ENCODE assay signal across 15 cellular contexts in the genomic region with DNA sequence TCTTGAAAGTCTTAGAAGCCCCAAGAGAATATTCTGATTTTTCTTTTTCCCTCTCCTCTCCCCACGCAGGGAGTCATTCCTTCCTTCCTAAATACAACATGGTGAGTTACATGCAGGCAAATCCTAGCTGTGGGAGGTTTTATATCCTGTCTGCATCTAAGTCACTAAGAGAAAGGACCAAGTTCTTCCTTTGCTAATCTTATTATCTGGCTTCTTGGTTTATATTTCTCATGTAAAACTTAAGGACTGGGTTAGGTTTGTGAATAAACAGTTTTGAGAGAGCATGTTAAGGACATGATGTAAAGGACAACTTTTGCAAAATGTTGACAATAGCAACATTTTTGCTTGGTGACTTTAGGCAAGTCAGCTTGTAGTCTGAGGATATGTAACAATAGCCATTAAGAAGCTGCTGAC. TPM values are rescaled to one million over a fixed set of nuclear protein-coding genes. Genes with fewer than 3 reads are reported as not detected.
DNase-seq lines count a peak whose midpoint lies in the region; ATAC-seq and TF ChIP-seq lines count a peak whose summit lies in the region.
"Had no signal": no experiment of that assay in that cellular context is flagged by ENCODE, and none has a peak within 500 bp of the region (broad histone marks: within the 10 kb centered on the region; RNA-seq: fewer than 3 reads in every experiment).

No MANE protein-coding gene starts in this region.

- TF ChIP-seq EP300 in tibial nerve (IDR thresholded peaks at IDR 0.05) = no peak

- DNase-seq in heart left ventricle (no peak), cardiac septum (ENCODE audit: low spot score) (no peak), mammary epithelial cell (peak; percentile 17), memory B cell (ENCODE audit: low spot score in 2 of 2) (no peak), tibial nerve (ENCODE audit: low spot score in 2 of 2) (no peak), OCI-M1 (lab: John Stamatoyannopoulos, UW) (no peak), AG08395 (ENCODE audit: low spot score) (no peak)
- DNase-seq: activated effector memory CD4-positive, alpha-beta T cell treated with anti-CD3 and anti-CD28 coated beads, Interleukin-2, amount 50 U/mL, for 16 hours; erythroblast; naive B cell; NCI-H1092 treated with DMSO at 0.1 percent for 48 hours; WERI-Rb-1 had no signal

- no peaks in the 10 kb centered on the region for H3K9me3 Mint-ChIP-seq in memory B cell
- H3K9me3 Mint-ChIP-seq: naive B cell had no signal

- H3K4me1 Mint-ChIP-seq in memory B cell = peaks cover 26% of the 10 kb centered on the region

- in situ Hi-C loops in mammary epithelial cell (cut with MboI; ENCODE audit: low sequenced_read_pairs in 2 of 2) = no loop called here

- H3K27me3 ChIP-seq in heart left ventricle (no peaks in the 10 kb centered on the region), mammary epithelial cell (ENCODE audit: insufficient read depth, low read length) (no peaks in the 10 kb centered on the region), tibial nerve (no peaks in the 10 kb centered on the region)

- H4K20me1 ChIP-seq in mammary epithelial cell (ENCODE audit: insufficient read depth, low read length) = no peaks in the 10 kb centered on the region

- no peaks in the 10 kb centered on the region for H3K36me3 Mint-ChIP-seq in memory B cell
- H3K36me3 Mint-ChIP-seq: naive B cell had no signal

- no peaks in the 10 kb centered on the region for H3K27me3 Mint-ChIP-seq in memory B cell

- H3K79me2 ChIP-seq in mammary epithelial cell (ENCODE audit: insufficient read depth, low read length) = no peaks in the 10 kb centered on the region

- no peak overlapping the region for H3K9ac ChIP-seq in mammary epithelial cell (ENCODE audit: insufficient read depth, low read length)

- peaks cover 0 to 46% (median 6%) of the 10 kb centered on the region in 12 donors for H3K4me1 ChIP-seq in heart left ventricle
- H3K4me1 ChIP-seq in mammary epithelial cell (ENCODE audit: insufficient read depth, low read length) = peaks cover 38% of the 10 kb centered on the region
- H3K4me1 ChIP-seq in tibial nerve = peaks cover 0 to 18% (median 6%) of the 10 kb centered on the region in 4 donors
- H3K4me1 ChIP-seq: A549 had no signal

- intact Hi-C loops in heart left ventricle (cut with DNase I) = loop anchor here in 1 of 10 donors (5.0 kb wide), 1 partner anchor 200 kb away; a partner anchor contains a TSS
- intact Hi-C loops in cardiac septum (cut with DNase I) = no loop called here
- intact Hi-C loops in mammary epithelial cell (cut with micrococcal nuclease) = no loop called here

- CTCF ChIA-PET in mammary epithelial cell (lab: Charles Lee; ENCODE audit: low non-redundant PET) = interaction anchor here (0.7 kb wide), 1 partner anchor 1250 kb away, joined by 4 read pairs; no protein-coding TSS in a partner anchor

- dilution Hi-C loops in mammary epithelial cell (cut with HindIII; ENCODE audit: low sequenced_read_pairs) = no loop called here

- H3K4me3 ChIP-seq in heart left ventricle = peak overlapping the region in 5 of 12 donors; percentile 1 to 41 (median 29)
- no peak overlapping the region for H3K4me3 ChIP-seq in mammary epithelial cell (replicated peaks in 1 of 3; ENCODE audit: insufficient read depth in 1 of 3, low read depth in 2 of 3, low read length in 3 of 3)
- peak overlapping the region in 1 of 4 donors; percentile 3 for H3K4me3 ChIP-seq in tibial nerve
- H3K4me3 ChIP-seq: A549 had no signal

- TF ChIP-seq POLR2A in heart left ventricle (IDR thresholded peaks at IDR 0.05) (no peak), tibial nerve (IDR thresholded peaks at IDR 0.05) (no peak)

- ATAC-seq in heart left ventricle (peak in 1 of 4 donors; percentile 53), memory B cell (ENCODE audit: low read depth) (no peak), HG03139 (IDR thresholded peaks at IDR 0.05; ENCODE audit: unreplicated experiment) (no peak)
- ATAC-seq: A549 had no signal

- peak overlapping the region; percentile 74 for H3K4me2 ChIP-seq in mammary epithelial cell (ENCODE audit: insufficient read depth, low read depth, low read length)
- H3K4me2 ChIP-seq: A549 had no signal

- no peak for TF ChIP-seq CTCF in heart left ventricle (IDR thresholded peaks at IDR 0.05)
- TF ChIP-seq CTCF in mammary epithelial cell (conservative IDR thresholded peaks at IDR 0.05 in 1 of 2, IDR thresholded peaks at IDR 0.05 in 1 of 2; ENCODE audit: extremely low read depth in 1 of 2, insufficient read depth in 1 of 2, low read depth in 1 of 2, low read length in 2 of 2) = no peak
- TF ChIP-seq CTCF in tibial nerve (IDR thresholded peaks at IDR 0.05) = no peak

- H3K4me3 Mint-ChIP-seq in memory B cell = peak overlapping the region; percentile 51

- H3K36me3 ChIP-seq in heart left ventricle = no peaks in the 10 kb centered on the region
- no peaks in the 10 kb centered on the region for H3K36me3 ChIP-seq in mammary epithelial cell (ENCODE audit: insufficient read depth, low read length)
- no peaks in the 10 kb centered on the region for H3K36me3 ChIP-seq in tibial nerve
- H3K36me3 ChIP-seq: WERI-Rb-1 had no signal

- H3K9me3 ChIP-seq in heart left ventricle (no peaks in the 10 kb centered on the region), mammary epithelial cell (replicated peaks; ENCODE audit: insufficient read depth, low read length) (no peaks in the 10 kb centered on the region), tibial nerve (no peaks in the 10 kb centered on the region)
- H3K9me3 ChIP-seq: A549 had no signal

- peak overlapping the region; percentile 46 for H3K27ac Mint-ChIP-seq in memory B cell

- BruUV-seq in mammary epithelial cell (replicated peaks; lab: Mats Ljungman, UMichigan) = no TSS peak

- H2AFZ ChIP-seq in mammary epithelial cell (ENCODE audit: low read depth, low read length) = peak overlapping the region; percentile 80

- H3K27ac ChIP-seq in heart left ventricle (peak overlapping the region; percentile 65 to 92 (median 81)), mammary epithelial cell (ENCODE audit: insufficient read depth, low read depth, low read length) (peak overlapping the region; percentile 62), tibial nerve (peak overlapping the region in 3 of 4 donors; percentile 54 to 83 (median 67))
- H3K27ac ChIP-seq: A549, WERI-Rb-1 had no signal

- 24 to 38% (median 36%) methylated on average over 1 of the region's 1 CpG for WGBS in heart left ventricle, 4 donors
- 0% methylated on average over 1 of the region's 1 CpG for WGBS in mammary epithelial cell (ENCODE audit: low coverage, missing lambda C conversion rate)
- WGBS in tibial nerve, 2 donors = 14 to 15% methylated on average over 1 of the region's 1 CpG

RNA-seq across cellular contexts. Expression of a gene that starts 5.1 kb away (rescaled TPM):
- total RNA-seq in heart left ventricle (100 to 1,000 TPM in 1 of 9 donors, 10 to 100 TPM in 1, 1 to 10 TPM in 1, under 1 TPM in 5, not detected in 1; 0.07 to 372 (median 0.49) TPM), cardiac septum (0.70 TPM), mammary epithelial cell (not detected), tibial nerve (1 to 10 TPM in 1 of 4 donors, under 1 TPM in 2, not detected in 1; 0.20 to 2.7 (median 0.84) TPM)
- polyA plus RNA-seq in heart left ventricle (under 1 TPM; 0.11 to 0.53 TPM), mammary epithelial cell (not detected)
- not detected for polyA minus RNA-seq in mammary epithelial cell
- polyA plus RNA-seq: A549 had no signal

RNA-seq across cellular contexts. Expression of a gene that starts 10.9 kb away (rescaled TPM):
- total RNA-seq in heart left ventricle (100 to 1,000 TPM in 1 of 9 donors, 10 to 100 TPM in 1, 1 to 10 TPM in 1, under 1 TPM in 3, not detected in 3; 0.47 to 252 (median 2.3) TPM), cardiac septum (2.3 TPM), mammary epithelial cell (1 to 10 TPM in 1 of 2 donors, not detected in 1; 1.3 TPM), tibial nerve (1 to 10 TPM in 2 of 4 donors, not detected in 2; 1.2 to 2.8 TPM)
- polyA plus RNA-seq in heart left ventricle (under 1 TPM; 0.10 to 0.34 TPM), mammary epithelial cell (0.10 TPM)
- polyA minus RNA-seq in mammary epithelial cell = not detected
- total RNA-seq: OCI-LY7 had no signal
- polyA plus RNA-seq: A549 had no signal

RNA-seq across cellular contexts. Expression of a gene that starts 21.6 kb away (rescaled TPM):
- total RNA-seq in heart left ventricle (10 to 100 TPM; 15.8 to 29.6 (median 21.0) TPM), cardiac septum (24.1 TPM), mammary epithelial cell (10 to 100 TPM; 43.3 to 48.9 TPM), tibial nerve (10 to 100 TPM; 28.0 to 49.4 (median 30.9) TPM)
- polyA plus RNA-seq in heart left ventricle (10 to 100 TPM in 1 of 2 donors, 1 to 10 TPM in 1; 6.4 to 15.8 TPM), mammary epithelial cell (17.1 TPM)
- 19.4 TPM for polyA minus RNA-seq in mammary epithelial cell

RNA-seq across cellular contexts. Expression of a gene that starts 23.5 kb away (rescaled TPM):
- 10 to 100 TPM in 1 of 9 donors, 1 to 10 TPM in 1, under 1 TPM in 1, not detected in 6; 0.36 to 70.7 (median 3.3) TPM for total RNA-seq in heart left ventricle
- polyA plus RNA-seq in heart left ventricle = under 1 TPM in 1 of 2 donors, not detected in 1; 0.06 TPM
- total RNA-seq in cardiac septum = 0.32 TPM
- under 1 TPM in 1 of 2 donors, not detected in 1; 0.99 TPM for total RNA-seq in mammary epithelial cell
- polyA plus RNA-seq in mammary epithelial cell = 0.06 TPM
- polyA minus RNA-seq in mammary epithelial cell = not detected
- not detected for total RNA-seq in tibial nerve
- polyA plus RNA-seq: A549 had no signal
